Comparison of ENCODE assay signal across 33 cellular contexts in the genomic region with DNA sequence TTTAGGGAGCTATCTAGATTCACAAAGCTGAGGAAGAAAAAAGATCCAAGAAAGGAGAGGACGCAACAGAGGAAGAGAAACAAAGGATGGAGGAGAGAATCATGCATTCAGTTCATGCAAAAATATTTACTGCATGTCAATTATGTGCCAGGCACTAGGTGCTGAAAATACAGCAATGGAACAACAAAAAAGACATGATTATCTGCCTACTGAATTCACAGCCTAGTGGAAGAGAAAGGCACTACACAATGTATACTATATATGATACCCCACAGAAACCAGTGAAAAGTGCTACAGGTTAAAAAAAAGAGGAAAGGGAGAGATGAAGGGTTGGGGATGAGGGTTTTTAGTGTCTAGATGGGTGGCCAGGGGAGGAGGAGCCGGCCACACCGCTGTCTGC.
"Had no signal": no experiment of that assay in that cellular context is flagged by ENCODE, and none has a peak within 500 bp of the region (broad histone marks: within the 10 kb centered on the region; RNA-seq: fewer than 3 reads in every experiment).

No MANE protein-coding gene starts in this region.

- H3K27ac Mint-ChIP-seq: activated naive CD8-positive, alpha-beta T cell treated with anti-CD3 and anti-CD28 coated beads for 36 hours; naive B cell; nephron progenitor cell; stimulated activated memory B cell treated with anti-CD40 and anti-IgM and Interleukin-4, amounts not matched to agents 10 μg/mL and 1 μg/mL and 100 μg/mL, for 72 hours; stimulated activated naive CD8-positive, alpha-beta T cell treated with anti-CD3 and anti-CD28 coated beads, Interleukin-15, amount 100 ng/mL, for 72 hours had no signal

- H3K27me3 ChIP-seq: adrenal gland, body of pancreas, colonic mucosa, pancreas, sigmoid colon, thyroid gland, upper lobe of right lung had no signal

- H3K4me2 ChIP-seq: smooth muscle cell had no signal

- ATAC-seq: activated CD4-positive, CD25-positive, alpha-beta regulatory T cell treated with anti-CD3 and anti-CD28 coated beads, Interleukin-2, amount 50 U/mL, for 24 hours; body of pancreas; pancreas; stimulated activated memory B cell treated with anti-CD40 and anti-IgM and Interleukin-4, amounts not matched to agents 10 μg/mL and 1 μg/mL and 100 μg/mL, for 72 hours; stimulated activated naive CD8-positive, alpha-beta T cell treated with anti-CD3 and anti-CD28 coated beads, Interleukin-15, amount 100 ng/mL, for 72 hours; upper lobe of right lung had no signal

- DNase-seq: activated CD4-positive, alpha-beta T cell treated with anti-CD3 and anti-CD28 coated beads for 48 hours; activated CD4-positive, alpha-beta T cell treated with anti-CD3 and anti-CD28 coated beads, Interleukin-2, amount 50 U/mL, for 48 hours; activated CD8-positive, alpha-beta memory T cell treated with anti-CD3 and anti-CD28 coated beads for 24 hours; activated effector memory CD4-positive, alpha-beta T cell treated with Interleukin-2 at 50 U/mL for 16 hours; activated naive CD4-positive, alpha-beta T cell treated with Interleukin-2 at 50 U/mL for 16 hours; activated naive CD8-positive, alpha-beta T cell treated with anti-CD3 and anti-CD28 coated beads for 36 hours; adrenal gland; aorta; body of pancreas; colonic mucosa; effector CD8-positive, alpha-beta T cell; erythroblast; foreskin fibroblast; left ventricle myocardium inferior; naive B cell; nephron progenitor cell; nucleus accumbens; pancreas; sigmoid colon; stimulated activated CD4-positive, alpha-beta T cell treated with anti-CD3 and anti-CD28 coated beads, Interleukin-1b, Interleukin-23, amount 100 ng/mL, for 48 hours; stimulated activated CD4-positive, alpha-beta T cell treated with anti-CD3 and anti-CD28 coated beads, Interleukin-4, amount 100 ng/mL, for 4 hours; stimulated activated CD8-positive, alpha-beta memory T cell treated with anti-CD3 and anti-CD28 coated beads, Interleukin-4, amount 100 ng/mL, for 48 hours; stimulated activated naive CD8-positive, alpha-beta T cell treated with anti-CD3 and anti-CD28 coated beads, Interleukin-15, amount 100 ng/mL, for 72 hours; substantia nigra; thyroid gland; upper lobe of right lung had no signal

- H3K9me3 ChIP-seq: adrenal gland, body of pancreas, colonic mucosa, pancreas, prostate gland, sigmoid colon, thyroid gland, upper lobe of right lung had no signal

- H3K36me3 ChIP-seq: adrenal gland, colonic mucosa, left ventricle myocardium inferior, pancreas, prostate gland, sigmoid colon, thyroid gland, upper lobe of right lung had no signal

- H3K27me3 Mint-ChIP-seq: stimulated activated memory B cell treated with anti-CD40 and anti-IgM and Interleukin-4, amounts not matched to agents 10 μg/mL and 1 μg/mL and 100 μg/mL, for 72 hours had no signal

- H3K4me1 ChIP-seq: adrenal gland, body of pancreas, colonic mucosa, left ventricle myocardium inferior, pancreas, prostate gland, sigmoid colon, thyroid gland, upper lobe of right lung had no signal

- H3K27ac ChIP-seq: adrenal gland, body of pancreas, colonic mucosa, left ventricle myocardium inferior, pancreas, prostate gland, sigmoid colon, thyroid gland, upper lobe of right lung, VCaP had no signal

- H3K4me1 Mint-ChIP-seq: activated naive CD8-positive, alpha-beta T cell treated with anti-CD3 and anti-CD28 coated beads for 36 hours; naive B cell; nephron progenitor cell; stimulated activated memory B cell treated with anti-CD40 and anti-IgM and Interleukin-4, amounts not matched to agents 10 μg/mL and 1 μg/mL and 100 μg/mL, for 72 hours; stimulated activated naive CD8-positive, alpha-beta T cell treated with anti-CD3 and anti-CD28 coated beads, Interleukin-15, amount 100 ng/mL, for 72 hours had no signal

- H3K36me3 Mint-ChIP-seq: activated naive CD8-positive, alpha-beta T cell treated with anti-CD3 and anti-CD28 coated beads for 36 hours; naive B cell; stimulated activated memory B cell treated with anti-CD40 and anti-IgM and Interleukin-4, amounts not matched to agents 10 μg/mL and 1 μg/mL and 100 μg/mL, for 72 hours had no signal

- FAIRE-seq: islet of Langerhans, pancreas had no signal

- H3K4me3 Mint-ChIP-seq: activated naive CD8-positive, alpha-beta T cell treated with anti-CD3 and anti-CD28 coated beads for 36 hours; nephron progenitor cell; stimulated activated memory B cell treated with anti-CD40 and anti-IgM and Interleukin-4, amounts not matched to agents 10 μg/mL and 1 μg/mL and 100 μg/mL, for 72 hours; stimulated activated naive CD8-positive, alpha-beta T cell treated with anti-CD3 and anti-CD28 coated beads, Interleukin-15, amount 100 ng/mL, for 72 hours had no signal

- H3K4me3 ChIP-seq: adrenal gland, body of pancreas, colonic mucosa, left ventricle myocardium inferior, lung, pancreas, prostate gland, sigmoid colon, smooth muscle cell, thyroid gland, upper lobe of right lung had no signal
